Comparison of ENCODE assay signal across 29 cellular contexts in genomic region chr3:190125669-190126068, GRCh38. TPM values are rescaled to one million over a fixed set of nuclear protein-coding genes. Genes with fewer than 3 reads are reported as not detected.
DNase-seq lines count a peak whose midpoint lies in the region; ATAC-seq, FAIRE-seq and TF ChIP-seq lines count a peak whose summit lies in the region.
"Had no signal": no experiment of that assay in that cellular context is flagged by ENCODE, and none has a peak within 500 bp of the region (broad histone marks: within the 10 kb centered on the region; RNA-seq: fewer than 3 reads in every experiment).

No MANE protein-coding gene starts in this region.

- POLR2A ChIA-PET in A549 (lab: Yijun Ruan, JAX) = no interaction called here

- no peak for TF ChIP-seq RAD21 in A549 (conservative IDR thresholded peaks at IDR 0.05 in 1 of 2, IDR thresholded peaks at IDR 0.05 in 1 of 2)

- no peak for FAIRE-seq in A549 (lab: Jason Lieb, UNC)
- FAIRE-seq: GM19239, HTR-8/SVneo, K562 had no signal

- H3K9me3 ChIP-seq in A549 = no peaks in the 10 kb centered on the region
- H3K9me3 ChIP-seq: SJSA1 had no signal

- no peak for DNase-seq in A549 (ENCODE audit: low read depth in 1 of 2, low spot score in 1 of 2)
- peak; percentile 19 for DNase-seq in LoVo (ENCODE audit: low spot score)
- DNase-seq in kidney tubule cell (ENCODE audit: low spot score) = peak; percentile 46
- DNase-seq in renal cortical epithelial cell (ENCODE audit: low read depth) = peak; percentile 38
- DNase-seq in hypothalamus (lab: John Stamatoyannopoulos, UW) = no peak
- no peak for DNase-seq in occipital lobe (lab: John Stamatoyannopoulos, UW)
- DNase-seq in COLO829 (ENCODE audit: low spot score) = no peak
- DNase-seq in activated CD4-positive, CD25-positive, alpha-beta regulatory T cell treated with anti-CD3 and anti-CD28 coated beads, Interleukin-2, amount 50 U/mL, for 72 hours = no peak
- DNase-seq: AML-193; C1 segment of cervical spinal cord; CD4-positive, alpha-beta memory T cell; DMS153; DND-41; GM23248; H9; Kasumi-1; MG63; NCI-H1105 treated with DMSO at 0.1 percent for 48 hours; NCI-H2029 treated with DMSO at 0.1 percent for 48 hours; NCI-H446 treated with DMSO at 0.1 percent for 48 hours; NCI-H526; NCI-H82; NK-92 treated with Interleukin-12 subunit alpha and Interleukin-12 subunit beta, amount 100 ng/mL, for 24 hours; PC-9; Right ventricle myocardium superior had no signal

- H3K27ac ChIP-seq in A549 = peak overlapping the region; percentile 57 to 62; a peak in 4 of 6 replicates
- H3K27ac ChIP-seq: GM23248, PC-9, SJSA1 had no signal

- TF ChIP-seq EP300 in A549 (IDR thresholded peaks at IDR 0.05) = no peak

- no peak for TF ChIP-seq POLR2A in A549 (IDR thresholded peaks at IDR 0.05; ENCODE audit: low read length)

- H3K4me1 ChIP-seq in A549 = peaks cover 44% of the 10 kb centered on the region

- H3K4me3 ChIP-seq in A549 = no peak overlapping the region
- H3K4me3 ChIP-seq: GM23248, K562, MG63, PC-9, SJSA1 had no signal

- no peak for ATAC-seq in A549
- ATAC-seq: K562 had no signal

- no peak for TF ChIP-seq CTCF in A549 (IDR thresholded peaks at IDR 0.05)

- H3K4me2 ChIP-seq in A549 = peak overlapping the region; percentile 46; the same call in 2 of the 3 replicates
- H3K4me2 ChIP-seq: PC-9 had no signal

- CTCF ChIA-PET in A549 (lab: Yijun Ruan, JAX) = no interaction called here

- 64% methylated on average over 4 of the region's 4 CpGs for WGBS in A549 (ENCODE audit: missing lambda C conversion rate)

TF ChIP-seq in A549, 52 proteins besides CTCF, POLR2A, EP300 and RAD21:
- TF ChIP-seq ZC3H11A (IDR thresholded peaks at IDR 0.05) (no peak), TFCP2L1 (CRISPR knock-in tag; IDR thresholded peaks at IDR 0.05) (no peak), GATA3 (IDR thresholded peaks at IDR 0.05; ENCODE audit: borderline replicate concordance) (no peak), CEBPB (IDR thresholded peaks at IDR 0.05) (no peak), SMC3 (IDR thresholded peaks at IDR 0.05) (no peak), SREBF2 (IDR thresholded peaks at IDR 0.05) (no peak), EHMT2 (IDR thresholded peaks at IDR 0.05; ENCODE audit: low read depth) (no peak), RNF2 (IDR thresholded peaks at IDR 0.05; ENCODE audit: borderline replicate concordance, low read depth) (no peak), ZSCAN20 (CRISPR knock-in tag; IDR thresholded peaks at IDR 0.05) (no peak), CBX8 (IDR thresholded peaks at IDR 0.05) (no peak), NFE2L2 (conservative IDR thresholded peaks at IDR 0.05; ENCODE audit: low read length) (no peak), FOXS1 (CRISPR knock-in tag; IDR thresholded peaks at IDR 0.05) (no peak), MAX (IDR thresholded peaks at IDR 0.05) (no peak), JUN (IDR thresholded peaks at IDR 0.05) (no peak), CHD2 (IDR thresholded peaks at IDR 0.05; ENCODE audit: low read length, partially characterized antibody) (no peak), CHD4 (IDR thresholded peaks at IDR 0.05; ENCODE audit: borderline replicate concordance) (no peak), RCOR1 (IDR thresholded peaks at IDR 0.05; ENCODE audit: low read depth, low read length) (no peak)
- TF ChIP-seq, protein P1, sequence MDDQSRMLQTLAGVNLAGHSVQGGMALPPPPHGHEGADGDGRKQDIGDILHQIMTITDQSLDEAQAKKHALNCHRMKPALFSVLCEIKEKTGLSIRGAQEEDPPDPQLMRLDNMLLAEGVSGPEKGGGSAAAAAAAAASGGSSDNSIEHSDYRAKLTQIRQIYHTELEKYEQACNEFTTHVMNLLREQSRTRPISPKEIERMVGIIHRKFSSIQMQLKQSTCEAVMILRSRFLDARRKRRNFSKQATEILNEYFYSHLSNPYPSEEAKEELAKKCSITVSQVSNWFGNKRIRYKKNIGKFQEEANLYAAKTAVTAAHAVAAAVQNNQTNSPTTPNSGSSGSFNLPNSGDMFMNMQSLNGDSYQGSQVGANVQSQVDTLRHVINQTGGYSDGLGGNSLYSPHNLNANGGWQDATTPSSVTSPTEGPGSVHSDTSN (IDR thresholded peaks at IDR 0.05) = no peak
- TF ChIP-seq, protein P2, sequence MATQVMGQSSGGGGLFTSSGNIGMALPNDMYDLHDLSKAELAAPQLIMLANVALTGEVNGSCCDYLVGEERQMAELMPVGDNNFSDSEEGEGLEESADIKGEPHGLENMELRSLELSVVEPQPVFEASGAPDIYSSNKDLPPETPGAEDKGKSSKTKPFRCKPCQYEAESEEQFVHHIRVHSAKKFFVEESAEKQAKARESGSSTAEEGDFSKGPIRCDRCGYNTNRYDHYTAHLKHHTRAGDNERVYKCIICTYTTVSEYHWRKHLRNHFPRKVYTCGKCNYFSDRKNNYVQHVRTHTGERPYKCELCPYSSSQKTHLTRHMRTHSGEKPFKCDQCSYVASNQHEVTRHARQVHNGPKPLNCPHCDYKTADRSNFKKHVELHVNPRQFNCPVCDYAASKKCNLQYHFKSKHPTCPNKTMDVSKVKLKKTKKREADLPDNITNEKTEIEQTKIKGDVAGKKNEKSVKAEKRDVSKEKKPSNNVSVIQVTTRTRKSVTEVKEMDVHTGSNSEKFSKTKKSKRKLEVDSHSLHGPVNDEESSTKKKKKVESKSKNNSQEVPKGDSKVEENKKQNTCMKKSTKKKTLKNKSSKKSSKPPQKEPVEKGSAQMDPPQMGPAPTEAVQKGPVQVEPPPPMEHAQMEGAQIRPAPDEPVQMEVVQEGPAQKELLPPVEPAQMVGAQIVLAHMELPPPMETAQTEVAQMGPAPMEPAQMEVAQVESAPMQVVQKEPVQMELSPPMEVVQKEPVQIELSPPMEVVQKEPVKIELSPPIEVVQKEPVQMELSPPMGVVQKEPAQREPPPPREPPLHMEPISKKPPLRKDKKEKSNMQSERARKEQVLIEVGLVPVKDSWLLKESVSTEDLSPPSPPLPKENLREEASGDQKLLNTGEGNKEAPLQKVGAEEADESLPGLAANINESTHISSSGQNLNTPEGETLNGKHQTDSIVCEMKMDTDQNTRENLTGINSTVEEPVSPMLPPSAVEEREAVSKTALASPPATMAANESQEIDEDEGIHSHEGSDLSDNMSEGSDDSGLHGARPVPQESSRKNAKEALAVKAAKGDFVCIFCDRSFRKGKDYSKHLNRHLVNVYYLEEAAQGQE (IDR thresholded peaks at IDR 0.05) = no peak
- TF ChIP-seq, protein P3, sequence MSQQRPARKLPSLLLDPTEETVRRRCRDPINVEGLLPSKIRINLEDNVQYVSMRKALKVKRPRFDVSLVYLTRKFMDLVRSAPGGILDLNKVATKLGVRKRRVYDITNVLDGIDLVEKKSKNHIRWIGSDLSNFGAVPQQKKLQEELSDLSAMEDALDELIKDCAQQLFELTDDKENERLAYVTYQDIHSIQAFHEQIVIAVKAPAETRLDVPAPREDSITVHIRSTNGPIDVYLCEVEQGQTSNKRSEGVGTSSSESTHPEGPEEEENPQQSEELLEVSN (IDR thresholded peaks at IDR 0.05; ENCODE audit: borderline replicate concordance, low read depth) = no peak
TF ChIP-seq in A549: peak in this region for 0.

RNA-seq across cellular contexts. Expression of gene P3H2, which starts 5.0 kb away (rescaled TPM):
- polyA plus RNA-seq in A549 (2011; rRNA removed) = 59.9 and 72.5 TPM in 2 replicates
- polyA plus RNA-seq in A549 (2012; cell fraction: cytosol; rRNA removed) = 16.2 and 21.8 TPM in 2 replicates
- polyA plus RNA-seq in A549 (2012; cell fraction: nucleus; rRNA removed) = 21.9 and 29.7 TPM in 2 replicates
- 48.5 to 56.6 TPM (median 55.1 TPM) in 3 replicates for polyA plus RNA-seq in A549 (2017; fragmentation: RNase III; extraction: RNeasy Plus Mini Kit Qiagen cat#74134 plus additional on column Dnase treatment)
- polyA minus RNA-seq in A549 (2011; rRNA and poly(A)+ RNA removed) = 37.1 and 37.2 TPM in 2 replicates
- 101 and 240 TPM in 2 replicates for total RNA-seq in renal cortical epithelial cell
- 2.8 TPM for total RNA-seq in occipital lobe
- total RNA-seq: CD4-positive, alpha-beta memory T cell had no signal
- polyA plus RNA-seq: CD4-positive, alpha-beta memory T cell had no signal

Comparison
In these comparisons a context has a peak if more than half of its experiments do, and no peak if none do; other contexts are left out.
1. DNase-seq: peak in LoVo (single experiment), kidney tubule cell (single experiment) and renal cortical epithelial cell (single experiment); none in A549 (0 of 2), hypothalamus (0 of 51), occipital lobe (single experiment), COLO829 (single experiment) and activated CD4-positive, CD25-positive, alpha-beta regulatory T cell treated with anti-CD3 and anti-CD28 coated beads, Interleukin-2, amount 50 U/mL, for 72 hours (single experiment).
2. RNA of gene P3H2, which starts 5.0 kb away (total RNA-seq): 101 to 240 TPM in renal cortical epithelial cell; 2.8 TPM in occipital lobe (single experiment); every median in the first group is over 10 times any median in the second.